In the genomic region with DNA sequence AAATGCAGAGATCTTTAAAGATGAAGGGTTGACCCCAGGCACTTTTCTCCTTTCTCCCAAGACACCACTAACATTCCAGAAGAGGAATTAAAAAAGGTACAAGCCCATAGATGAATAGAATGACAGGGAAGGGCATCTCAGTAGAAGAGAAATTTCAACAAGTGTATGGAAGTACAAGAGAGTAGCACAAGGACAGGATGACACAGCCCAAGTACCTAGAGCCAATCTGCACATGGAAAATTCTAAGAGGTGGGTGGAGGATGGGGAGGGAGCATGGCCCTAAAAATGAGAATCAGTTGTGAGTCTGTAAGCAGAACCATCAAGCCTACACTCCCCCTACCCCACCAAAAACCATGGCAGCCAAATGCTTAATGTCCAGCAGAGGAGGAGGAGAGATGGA, we compare ENCODE assay signal across 38 cellular contexts. TPM values are rescaled to one million over a fixed set of nuclear protein-coding genes. Genes with fewer than 3 reads are reported as not detected.
"Had no signal": no experiment of that assay in that cellular context is flagged by ENCODE, and none has a peak within 500 bp of the region (broad histone marks: within the 10 kb centered on the region; RNA-seq: fewer than 3 reads in every experiment).

No MANE protein-coding gene starts in this region.

- DNase-seq: Karpas-422, Kasumi-1, KBM-7, KG1, MG63, MM.1S, MV-4-11, NCI-H1048, NCI-H1092, NCI-H1092 treated with DMSO at 0.1 percent for 48 hours, NCI-H1105, NCI-H1105 treated with DMSO at 0.1 percent for 48 hours, NCI-H1417, NCI-H1417 treated with DMSO at 0.1 percent for 48 hours, NCI-H1436, NCI-H1436 treated with DMSO at 0.1 percent for 48 hours, NCI-H146, NCI-H1694, NCI-H1694 treated with DMSO at 0.1 percent for 48 hours, NCI-H187, NCI-H187 treated with DMSO at 0.1 percent for 48 hours, NCI-H1930, NCI-H2029, NCI-H2029 treated with DMSO at 0.1 percent for 48 hours, NCI-H2081, NCI-H2081 treated with DMSO at 0.1 percent for 48 hours, NCI-H2107, NCI-H2171, NCI-H2171 treated with DMSO at 0.1 percent for 48 hours, NCI-H2227 treated with DMSO at 0.1 percent for 48 hours, NCI-H226, NCI-H345, NCI-H446, NCI-H446 treated with DMSO at 0.1 percent for 48 hours had no signal

- H3K27ac ChIP-seq: KMS-11 had no signal

- H3K9ac ChIP-seq: KMS-11 had no signal

- H3K9me3 ChIP-seq: MG63 had no signal

- H3K4me2 ChIP-seq: KMS-11 had no signal

- H3K4me3 ChIP-seq: MG63 had no signal

- H3K36me3 ChIP-seq: MG63 had no signal

- H3K27me3 ChIP-seq: MG63 had no signal

RNA-seq across cellular contexts. Expression of gene LOXHD1, which starts 39.7 kb away (rescaled TPM):
- total RNA-seq: LHCN-M2, M059J, MCF 10A had no signal
